Comparison of ENCODE assay signal across 11 cellular contexts in the genomic region with DNA sequence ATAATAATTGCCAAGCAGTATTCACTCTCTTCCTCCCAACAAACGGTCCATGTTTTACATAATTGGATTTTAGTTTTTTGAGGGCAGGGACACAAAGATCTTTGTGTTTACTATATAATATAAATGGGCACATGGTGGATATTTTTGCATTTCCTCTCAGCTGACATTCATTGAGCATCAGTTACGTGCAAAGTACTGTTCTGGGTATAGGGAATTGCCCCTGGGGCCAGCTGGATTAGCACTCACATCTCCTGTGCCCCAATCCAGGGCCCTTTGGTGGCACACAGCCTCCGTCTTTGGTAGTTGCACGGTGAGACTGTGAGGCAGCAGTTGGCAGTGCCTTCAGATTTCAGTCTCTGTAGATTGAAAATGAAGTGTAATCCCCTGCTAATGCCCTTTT. TPM values are rescaled to one million over a fixed set of nuclear protein-coding genes. Genes with fewer than 3 reads are reported as not detected.
DNase-seq lines count a peak whose midpoint lies in the region; TF ChIP-seq lines count a peak whose summit lies in the region.
"Had no signal": no experiment of that assay in that cellular context is flagged by ENCODE, and none has a peak within 500 bp of the region (broad histone marks: within the 10 kb centered on the region; RNA-seq: fewer than 3 reads in every experiment).

No MANE protein-coding gene starts in this region.

- H3K4me1 ChIP-seq in Caco-2, result peaks cover 8% of the 10 kb centered on the region; the same call in 1 of the 2 replicates

- no TSS peak for BruUV-seq in Caco-2 (replicated peaks; lab: Mats Ljungman, UMichigan)

- no peaks in the 10 kb centered on the region for H3K9me3 Mint-ChIP-seq in Caco-2 (ENCODE audit: unreplicated experiment)
- H3K9me3 Mint-ChIP-seq in IgD-negative memory B cell, result peaks cover 0 to 3% (median 0%) of the 10 kb centered on the region in 3 donors
- no peaks in the 10 kb centered on the region for H3K9me3 Mint-ChIP-seq in neural crest cell

- intact Hi-C loops in Caco-2 (cut with micrococcal nuclease; ENCODE audit: unreplicated experiment), result loop anchor here (5.0 kb wide), 2 partner anchors 89 to 204 kb away; a partner anchor contains a TSS

- H3K27me3 Mint-ChIP-seq in Caco-2 (ENCODE audit: insufficient read depth, unreplicated experiment) (no peaks in the 10 kb centered on the region), IgD-negative memory B cell (peaks cover 8% of the 10 kb centered on the region), neural crest cell (ENCODE audit: low read depth) (peaks cover 74% of the 10 kb centered on the region)

- POLR2A ChIA-PET in Caco-2 (lab: Charles Lee), result no interaction called here

- peak overlapping the region; percentile 75 for H3K4me3 ChIP-seq in Caco-2 (ENCODE audit: low read depth, low read length)

- TF ChIP-seq CTCF in Caco-2 (IDR thresholded peaks at IDR 0.05; ENCODE audit: insufficient read depth in 1 of 2, low read depth in 1 of 2, low read length in 1 of 2, severe bottlenecking in 1 of 2, unreplicated experiment in 1 of 2), result no peak
- no peak for TF ChIP-seq CTCF in neural crest cell (conservative IDR thresholded peaks at IDR 0.05)

- CTCF ChIA-PET in Caco-2 (lab: Charles Lee), result interaction anchor here (1.0 kb wide), 1 partner anchor 26 kb away, joined by 3 read pairs; no protein-coding TSS in a partner anchor

- no peak for DNase-seq in Caco-2
- peak; percentile 1 for DNase-seq in cerebellar cortex (ENCODE audit: low spot score)
- DNase-seq in neural crest cell (ENCODE audit: low read depth, low spot score), result no peak
- no peak for DNase-seq in cerebellar nuclear complex (lab: John Stamatoyannopoulos, UW)
- no peak for DNase-seq in NCI-H510A treated with DMSO at 0.1 percent for 48 hours (lab: John Stamatoyannopoulos, UW)
- no peak for DNase-seq in stimulated activated CD4-positive, alpha-beta T cell treated with anti-CD3 and anti-CD28 coated beads, Interleukin-4, amount 100 ng/mL, for 1 hour
- DNase-seq: dermis blood vessel endothelial cell, GDM1, HCEC 1CT, NCI-H748 treated with DMSO at 0.1 percent for 48 hours had no signal

- peaks cover 28% of the 10 kb centered on the region for H3K4me1 Mint-ChIP-seq in Caco-2 (ENCODE audit: low read depth, unreplicated experiment)
- H3K4me1 Mint-ChIP-seq in IgD-negative memory B cell, result peaks cover 16 to 35% (median 32%) of the 10 kb centered on the region in 3 donors
- peaks cover 11% of the 10 kb centered on the region for H3K4me1 Mint-ChIP-seq in neural crest cell

- H3K27ac Mint-ChIP-seq in Caco-2 (ENCODE audit: unreplicated experiment) (no peak overlapping the region), IgD-negative memory B cell (peak overlapping the region; percentile 47 to 72 (median 71)), neural crest cell (ENCODE audit: unreplicated experiment) (no peak overlapping the region)

- H3K4me3 Mint-ChIP-seq in Caco-2 (ENCODE audit: unreplicated experiment) (peak overlapping the region; percentile 77), IgD-negative memory B cell (peak overlapping the region; percentile 79 to 88 (median 80)), neural crest cell (peak overlapping the region; percentile 83)

- no peaks in the 10 kb centered on the region for H3K9me3 ChIP-seq in Caco-2

- peaks cover under 1% of the 10 kb centered on the region; the same call in 1 of the 2 replicates for H3K36me3 ChIP-seq in Caco-2 (ENCODE audit: control insufficient read depth, insufficient read depth, low read length)

- no peaks in the 10 kb centered on the region for H3K27me3 ChIP-seq in Caco-2 (replicated peaks; ENCODE audit: control insufficient read depth, insufficient read depth, low read length)

- no peaks in the 10 kb centered on the region for H3K36me3 Mint-ChIP-seq in Caco-2 (ENCODE audit: insufficient read depth, unreplicated experiment)
- no peaks in the 10 kb centered on the region for H3K36me3 Mint-ChIP-seq in IgD-negative memory B cell
- no peaks in the 10 kb centered on the region for H3K36me3 Mint-ChIP-seq in neural crest cell (ENCODE audit: low read depth)

RNA-seq across cellular contexts. Expression of a gene that starts 1.6 kb away (rescaled TPM):
- total RNA-seq in Caco-2 (2022) (22.0 and 23.0 TPM in 2 replicates), neural crest cell (1.5 and 1.6 TPM in 2 replicates)
- 11.1 TPM for polyA plus RNA-seq in IgD-negative memory B cell

Comparison
In these comparisons a context has a peak if more than half of its experiments do, and no peak if none do; other contexts are left out.
1. H3K27ac Mint-ChIP-seq: peak in IgD-negative memory B cell (3 of 3); none in Caco-2 (single experiment) and neural crest cell (single experiment).
2. Peak in every context shown above with its lines, with median percentiles within 50 percentile points of each other: H3K4me3 Mint-ChIP-seq.